ENCODE assay signal across 8 cellular contexts in the genomic region with DNA sequence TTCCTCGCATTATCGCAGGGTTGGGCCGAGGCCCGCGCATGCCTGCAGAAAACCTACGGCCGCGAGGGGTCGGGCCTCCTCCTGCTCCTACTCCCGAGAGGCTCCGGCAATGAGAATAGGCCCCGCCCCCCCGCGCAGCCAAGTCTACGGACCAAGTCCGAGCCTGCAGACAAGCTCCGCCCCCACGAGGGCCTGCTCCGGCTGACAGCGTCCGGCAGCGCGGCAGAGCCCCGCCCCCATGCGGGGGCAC. TPM values are rescaled to one million over a fixed set of nuclear protein-coding genes. Genes with fewer than 3 reads are reported as not detected.
DNase-seq lines count a peak whose midpoint lies in the region; ATAC-seq, FAIRE-seq and TF ChIP-seq lines count a peak whose summit lies in the region.

No MANE protein-coding gene starts in this region.

- H3K4me3 ChIP-seq in AG10803 (ENCODE audit: low read length) = no peak overlapping the region
- H3K4me3 ChIP-seq in H1 (ENCODE audit: extremely low read depth in 1 of 4, insufficient read depth in 2 of 4, low read depth in 3 of 4, low read length in 4 of 4) = peak overlapping the region in 3 of 4 experiments; percentile 66 to 97 (median 79); a peak in 6 of 8 replicates

- no peak overlapping the region for H3K18ac ChIP-seq in H1 (ENCODE audit: extremely low read depth, low read length)

- H2BK12ac ChIP-seq in H1 (ENCODE audit: low read depth, low read length) = no peak overlapping the region

- peak overlapping the region; percentile 98 for H3K4me3 Mint-ChIP-seq in memory B cell

- no peak overlapping the region for H2BK15ac ChIP-seq in H1 (ENCODE audit: low read length)

- POLR2A ChIA-PET in H1 (lab: Charles Lee; ENCODE audit: partially characterized antibody) = interaction anchor here (0.6 to 13.3 kb wide), 17 partner anchors 10 to 776 kb away, joined by 3 to 194 read pairs (median 4); a partner anchor contains a TSS

- H3K27me3 Mint-ChIP-seq in memory B cell = no peaks in the 10 kb centered on the region

- no peaks in the 10 kb centered on the region; the same call in 1 of the 2 replicates for H3K79me1 ChIP-seq in H1 (ENCODE audit: low read depth, low read length)

- no peak overlapping the region for H2BK120ac ChIP-seq in H1 (replicated peaks; ENCODE audit: low read depth, low read length)

- H4K8ac ChIP-seq in H1 (ENCODE audit: extremely low read depth, insufficient read depth, low read length) = no peak overlapping the region

- H3K4me2 ChIP-seq in H1 (ENCODE audit: insufficient read depth in 1 of 2, low read depth in 2 of 2, low read length in 2 of 2) = peak overlapping the region; percentile 89 to 97; a peak in 3 of 4 replicates

- DNase-seq in AG10803 (ENCODE audit: low read depth) (peak; percentile 100), GM19239 (ENCODE audit: insufficient read length, low spot score) (peak; percentile 81), HT1080 (ENCODE audit: low read depth) (peak; percentile 100), H1 (ENCODE audit: low read depth in 1 of 2, low spot score in 2 of 2) (peak; percentile 100), memory B cell (ENCODE audit: low spot score in 2 of 2) (no peak)
- peak; percentile 100 for DNase-seq in NK-92 treated with Interleukin-12 subunit alpha and Interleukin-12 subunit beta, amount 100 ng/mL, for 24 hours (lab: John Stamatoyannopoulos, UW)
- peak; percentile 100 for DNase-seq in activated CD8-positive, alpha-beta memory T cell treated with anti-CD3 and anti-CD28 coated beads, Interleukin-2, amount 50 U/mL, for 24 hours (ENCODE audit: extremely low read depth)
- DNase-seq in stimulated activated CD8-positive, alpha-beta memory T cell treated with anti-CD3 and anti-CD28 coated beads, Interleukin-12 subunit alpha, Interleukin-12 subunit beta, amount 100 ng/mL, for 4 hours (ENCODE audit: low read depth) = peak; percentile 100

- WGBS in H1 (ENCODE audit: extremely low coverage in 1 of 2, insufficient coverage in 1 of 2, insufficient read length in 1 of 2, insufficient replicate concordance in 2 of 2, low coverage in 1 of 2, low lambda C conversion rate in 2 of 2, missing lambda C conversion rate in 1 of 2), 2 experiments = 0% methylated on average over 12 of the region's 25 CpGs; no CpG with 5 or more reads in 1 of the 2 experiments

- H3K27me3 ChIP-seq in H1 (replicated peaks in 1 of 4; ENCODE audit: control insufficient read depth in 3 of 4, extremely low read depth in 1 of 4, insufficient read depth in 3 of 4, low read length in 3 of 4) = no peaks in the 10 kb centered on the region

- TF ChIP-seq CTCF in AG10803 (conservative IDR thresholded peaks at IDR 0.05; ENCODE audit: low read length) (peak; percentile 32), H1 (IDR thresholded peaks at IDR 0.05; ENCODE audit: control extremely low read depth in 1 of 3, insufficient read depth in 1 of 3, low read depth in 1 of 3, low read length in 3 of 3) (peak in 2 of 3 experiments; percentile 21 to 66; a peak in 2 of 4 replicates)

- no peak overlapping the region for H3K14ac ChIP-seq in H1 (ENCODE audit: insufficient read length)

- peak overlapping the region; percentile 99 for H3K27ac Mint-ChIP-seq in memory B cell

- TF ChIP-seq EP300 in H1 (IDR thresholded peaks at IDR 0.05; ENCODE audit: borderline replicate concordance in 1 of 2, low read depth in 2 of 2, low read length in 2 of 2) = no peak

- H2AFZ ChIP-seq in H1 (ENCODE audit: low read length) = no peak overlapping the region

- H4K5ac ChIP-seq in H1 (ENCODE audit: insufficient read length, low read depth, low read length) = no peak overlapping the region

- FAIRE-seq in GM19239 (lab: Jason Lieb, UNC) (peak; percentile 93), H1 (lab: Jason Lieb, UNC) (no peak)

- no peaks in the 10 kb centered on the region for H3K9me3 Mint-ChIP-seq in memory B cell

- H3K23ac ChIP-seq in H1 (ENCODE audit: insufficient read length) = no peak overlapping the region

- no peaks in the 10 kb centered on the region for H4K20me1 ChIP-seq in H1 (replicated peaks in 1 of 2; ENCODE audit: control insufficient read depth in 1 of 2, insufficient read depth in 2 of 2, low read length in 2 of 2)

- peak overlapping the region in 2 of 4 experiments; percentile 94 to 98; a peak in 3 of 7 replicates for H3K9ac ChIP-seq in H1 (replicated peaks in 1 of 4; ENCODE audit: extremely low read depth in 1 of 4, low read depth in 3 of 4, low read length in 3 of 4)

- H2BK20ac ChIP-seq in H1 (ENCODE audit: low read length) = no peak overlapping the region

- H3K4me1 ChIP-seq in H1 (replicated peaks in 1 of 4; ENCODE audit: control insufficient read depth in 3 of 4, insufficient read depth in 4 of 4, low read length in 3 of 4) = peaks cover 8 to 40% (median 24%) of the 10 kb centered on the region in 4 experiments

- H2BK5ac ChIP-seq in H1 (ENCODE audit: low read depth, low read length) = peak overlapping the region; percentile 98

- H3K9me3 ChIP-seq in H1 (ENCODE audit: insufficient read depth in 2 of 2, low read depth in 1 of 2, low read length in 1 of 2) = no peaks in the 10 kb centered on the region

- no peak overlapping the region for H2AK5ac ChIP-seq in H1 (ENCODE audit: low read depth, low read length)

- TF ChIP-seq POLR2A in H1 (IDR thresholded peaks at IDR 0.05; ENCODE audit: control extremely low read depth in 1 of 2, low read depth in 2 of 2, low read length in 2 of 2) = no peak; a peak in 1 of 3 replicates

- no peak for ATAC-seq in memory B cell (ENCODE audit: low read depth)

- H3K4me1 Mint-ChIP-seq in memory B cell = peaks cover 32% of the 10 kb centered on the region

- no peak overlapping the region for H4K91ac ChIP-seq in H1 (replicated peaks; ENCODE audit: insufficient read length, low read length)

- peak in 1 of 2 experiments; percentile 37; a peak in 2 of 4 replicates for TF ChIP-seq RAD21 in H1 (IDR thresholded peaks at IDR 0.05 in 1 of 2, conservative IDR thresholded peaks at IDR 0.05 in 1 of 2; ENCODE audit: low read depth in 2 of 2, low read length in 2 of 2)

- no peaks in the 10 kb centered on the region for H3K36me3 ChIP-seq in H1 (ENCODE audit: control insufficient read depth in 2 of 4, insufficient read depth in 4 of 4, low read length in 3 of 4)

- H3K79me2 ChIP-seq in H1 (ENCODE audit: control insufficient read depth in 1 of 2, insufficient read depth in 2 of 2, low read length in 2 of 2) = no peaks in the 10 kb centered on the region; a peak in 1 of 4 replicates

- no peak overlapping the region for H3K4ac ChIP-seq in H1 (replicated peaks; ENCODE audit: insufficient read length, low read depth, low read length)

- H3K56ac ChIP-seq in H1 (replicated peaks; ENCODE audit: insufficient read length, low read depth, low read length) = no peak overlapping the region

- peaks cover 7% of the 10 kb centered on the region; the same call in 1 of the 2 replicates for H3K23me2 ChIP-seq in H1 (ENCODE audit: low read depth, low read length)

- CTCF ChIA-PET in H1 (lab: Charles Lee; ENCODE audit: partially characterized antibody) = interaction anchor here (0.6 to 1.3 kb wide), 9 partner anchors 16 to 521 kb away, joined by 3 to 5 read pairs (median 3); a partner anchor contains a TSS

- H3K27ac ChIP-seq in H1 (ENCODE audit: low read depth, low read length) = peak overlapping the region; percentile 86; the same call in 1 of the 2 replicates

- peaks cover 13% of the 10 kb centered on the region for H3K36me3 Mint-ChIP-seq in memory B cell

RNA-seq across cellular contexts. Expression of a gene that starts 3.1 kb away (rescaled TPM):
- 59.9 and 80.6 TPM in 2 replicates for total RNA-seq in HT1080 (2014; rRNA removed; shearing (Covaris generic))
- 39.9 and 46.3 TPM in 2 replicates for polyA plus RNA-seq in HT1080 (2015; cell fraction: cytosol; rRNA removed)
- 20.4 and 20.6 TPM in 2 replicates for polyA plus RNA-seq in HT1080 (2015; cell fraction: nucleus; rRNA removed)
- 6.0 and 6.6 TPM in 2 replicates for total RNA-seq in H1 (2021; fragmentation: NEBNext Ultra II Directional; extraction: Animal tissue kit (Norgen Biotek cat#: 25700))
- 9.8 and 10.6 TPM in 2 replicates for polyA plus RNA-seq in H1 (2011; rRNA removed)
- polyA plus RNA-seq in H1 (2011; cell fraction: cytosol; rRNA removed) = 6.9 TPM
- 10.3 TPM for polyA plus RNA-seq in H1 (2011; cell fraction: nucleus; rRNA removed)
- polyA plus RNA-seq in H1 (2012, experiment 1 of 2) = 6.3 to 10.7 TPM (median 8.7 TPM) in 4 replicates
- 10.1 TPM for polyA plus RNA-seq in H1 (2012, experiment 2 of 2)
- polyA plus RNA-seq in H1 (2013, experiment 1 of 2) = 6.8 TPM
- polyA plus RNA-seq in H1 (2013, experiment 2 of 2) = 5.9 TPM
- 2.2 and 2.8 TPM in 2 replicates for polyA minus RNA-seq in H1 (2011; rRNA and poly(A)+ RNA removed)
- polyA minus RNA-seq in H1 (2011; cell fraction: cytosol; rRNA and poly(A)+ RNA removed) = 3.4 TPM
- 2.4 TPM for polyA minus RNA-seq in H1 (2011; cell fraction: nucleus; rRNA and poly(A)+ RNA removed)

RNA-seq across cellular contexts. Expression of a gene that starts 5.6 kb away (rescaled TPM):
- total RNA-seq in HT1080 (2014; rRNA removed; shearing (Covaris generic)) = 28.9 and 31.4 TPM in 2 replicates
- polyA plus RNA-seq in HT1080 (2015; cell fraction: cytosol; rRNA removed) = 43.3 and 47.1 TPM in 2 replicates
- 126 and 127 TPM in 2 replicates for polyA plus RNA-seq in HT1080 (2015; cell fraction: nucleus; rRNA removed)
- total RNA-seq in H1 (2021; fragmentation: NEBNext Ultra II Directional; extraction: Animal tissue kit (Norgen Biotek cat#: 25700)) = 130 and 133 TPM in 2 replicates
- polyA plus RNA-seq in H1 (2011; rRNA removed) = 102 and 109 TPM in 2 replicates
- polyA plus RNA-seq in H1 (2011; cell fraction: cytosol; rRNA removed) = 124 TPM
- polyA plus RNA-seq in H1 (2011; cell fraction: nucleus; rRNA removed) = 287 TPM
- polyA plus RNA-seq in H1 (2012, experiment 1 of 2) = 114 to 152 TPM (median 137 TPM) in 4 replicates
- 73.3 TPM for polyA plus RNA-seq in H1 (2012, experiment 2 of 2)
- 77.2 TPM for polyA plus RNA-seq in H1 (2013, experiment 1 of 2)
- polyA plus RNA-seq in H1 (2013, experiment 2 of 2) = 72.5 TPM
- 105 and 121 TPM in 2 replicates for polyA minus RNA-seq in H1 (2011; rRNA and poly(A)+ RNA removed)
- polyA minus RNA-seq in H1 (2011; cell fraction: cytosol; rRNA and poly(A)+ RNA removed) = 63.4 TPM
- polyA minus RNA-seq in H1 (2011; cell fraction: nucleus; rRNA and poly(A)+ RNA removed) = 68.9 TPM

RNA-seq across cellular contexts. Expression of a gene that starts 11.5 kb away (rescaled TPM):
- total RNA-seq in HT1080 (2014; rRNA removed; shearing (Covaris generic)) = 1.3 TPM in 1 of 2 replicates, not detected in the other
- polyA plus RNA-seq in HT1080 (2015; cell fraction: cytosol; rRNA removed) = 1.3 and 1.4 TPM in 2 replicates
- polyA plus RNA-seq in HT1080 (2015; cell fraction: nucleus; rRNA removed) = 25.6 and 28.6 TPM in 2 replicates
- total RNA-seq in H1 (2021; fragmentation: NEBNext Ultra II Directional; extraction: Animal tissue kit (Norgen Biotek cat#: 25700)) = 9.6 and 10.9 TPM in 2 replicates
- 3.8 and 5.5 TPM in 2 replicates for polyA plus RNA-seq in H1 (2011; rRNA removed)
- 7.7 TPM for polyA plus RNA-seq in H1 (2011; cell fraction: cytosol; rRNA removed)
- polyA plus RNA-seq in H1 (2011; cell fraction: nucleus; rRNA removed) = 72.9 TPM
- polyA plus RNA-seq in H1 (2012, experiment 1 of 2) = 13.2 to 17.1 TPM (median 14.7 TPM) in 4 replicates
- 7.8 TPM for polyA plus RNA-seq in H1 (2012, experiment 2 of 2)
- polyA plus RNA-seq in H1 (2013, experiment 1 of 2) = 9.7 TPM
- 8.4 TPM for polyA plus RNA-seq in H1 (2013, experiment 2 of 2)
- polyA minus RNA-seq in H1 (2011; rRNA and poly(A)+ RNA removed) = 1.5 and 2.4 TPM in 2 replicates
- polyA minus RNA-seq in H1 (2011; cell fraction: cytosol; rRNA and poly(A)+ RNA removed) = 2.1 TPM
- polyA minus RNA-seq in H1 (2011; cell fraction: nucleus; rRNA and poly(A)+ RNA removed) = 6.9 TPM

RNA-seq across cellular contexts. Expression of a gene that starts 17.4 kb away (rescaled TPM):
- total RNA-seq in HT1080 (2014; rRNA removed; shearing (Covaris generic)) = 44.9 and 56.0 TPM in 2 replicates
- polyA plus RNA-seq in HT1080 (2015; cell fraction: cytosol; rRNA removed) = 74.1 and 83.5 TPM in 2 replicates
- 34.0 and 47.2 TPM in 2 replicates for polyA plus RNA-seq in HT1080 (2015; cell fraction: nucleus; rRNA removed)
- total RNA-seq in H1 (2021; fragmentation: NEBNext Ultra II Directional; extraction: Animal tissue kit (Norgen Biotek cat#: 25700)) = 90.0 and 90.3 TPM in 2 replicates
- polyA plus RNA-seq in H1 (2011; rRNA removed) = 145 and 158 TPM in 2 replicates
- polyA plus RNA-seq in H1 (2011; cell fraction: cytosol; rRNA removed) = 172 TPM
- polyA plus RNA-seq in H1 (2011; cell fraction: nucleus; rRNA removed) = 63.3 TPM
- 94.2 to 175 TPM (median 145 TPM) in 4 replicates for polyA plus RNA-seq in H1 (2012, experiment 1 of 2)
- polyA plus RNA-seq in H1 (2012, experiment 2 of 2) = 192 TPM
- polyA plus RNA-seq in H1 (2013, experiment 1 of 2) = 89.0 TPM
- 93.6 TPM for polyA plus RNA-seq in H1 (2013, experiment 2 of 2)
- 34.5 and 36.0 TPM in 2 replicates for polyA minus RNA-seq in H1 (2011; rRNA and poly(A)+ RNA removed)
- 30.4 TPM for polyA minus RNA-seq in H1 (2011; cell fraction: cytosol; rRNA and poly(A)+ RNA removed)
- polyA minus RNA-seq in H1 (2011; cell fraction: nucleus; rRNA and poly(A)+ RNA removed) = 18.5 TPM

RNA-seq across cellular contexts. Expression of a gene that starts 19.7 kb away (rescaled TPM):
- 55.3 and 89.2 TPM in 2 replicates for total RNA-seq in HT1080 (2014; rRNA removed; shearing (Covaris generic))
- polyA plus RNA-seq in HT1080 (2015; cell fraction: cytosol; rRNA removed) = 91.4 and 93.7 TPM in 2 replicates
- polyA plus RNA-seq in HT1080 (2015; cell fraction: nucleus; rRNA removed) = 36.6 and 42.4 TPM in 2 replicates
- total RNA-seq in H1 (2021; fragmentation: NEBNext Ultra II Directional; extraction: Animal tissue kit (Norgen Biotek cat#: 25700)) = 96.0 and 101 TPM in 2 replicates
- 222 and 287 TPM in 2 replicates for polyA plus RNA-seq in H1 (2011; rRNA removed)
- 133 TPM for polyA plus RNA-seq in H1 (2011; cell fraction: cytosol; rRNA removed)
- polyA plus RNA-seq in H1 (2011; cell fraction: nucleus; rRNA removed) = 189 TPM
- polyA plus RNA-seq in H1 (2012, experiment 1 of 2) = 118 to 136 TPM (median 128 TPM) in 4 replicates
- 145 TPM for polyA plus RNA-seq in H1 (2012, experiment 2 of 2)
- 100 TPM for polyA plus RNA-seq in H1 (2013, experiment 1 of 2)
- polyA plus RNA-seq in H1 (2013, experiment 2 of 2) = 108 TPM
- polyA minus RNA-seq in H1 (2011; rRNA and poly(A)+ RNA removed) = 149 and 233 TPM in 2 replicates
- 107 TPM for polyA minus RNA-seq in H1 (2011; cell fraction: cytosol; rRNA and poly(A)+ RNA removed)
- 64.9 TPM for polyA minus RNA-seq in H1 (2011; cell fraction: nucleus; rRNA and poly(A)+ RNA removed)

Comparison
In these comparisons a context has a peak if more than half of its experiments do, and no peak if none do; other contexts are left out.
1. DNase-seq: peak in AG10803 (single experiment), GM19239 (single experiment), HT1080 (single experiment), NK-92 treated with Interleukin-12 subunit alpha and Interleukin-12 subunit beta, amount 100 ng/mL, for 24 hours (single experiment), activated CD8-positive, alpha-beta memory T cell treated with anti-CD3 and anti-CD28 coated beads, Interleukin-2, amount 50 U/mL, for 24 hours (single experiment), H1 (2 of 2) and stimulated activated CD8-positive, alpha-beta memory T cell treated with anti-CD3 and anti-CD28 coated beads, Interleukin-12 subunit alpha, Interleukin-12 subunit beta, amount 100 ng/mL, for 4 hours (single experiment); none in memory B cell (0 of 2).